In genomic region chr14:100069161-100069800, GRCh38 we compare ENCODE assay signal across 10 cellular contexts. TPM values are rescaled to one million over a fixed set of nuclear protein-coding genes. Genes with fewer than 3 reads are reported as not detected.
A peak's percentile ranks its signal among the peaks of the same experiment; 100 is the strongest.
DNase-seq lines count a peak whose midpoint lies in the region; ATAC-seq, FAIRE-seq and TF ChIP-seq lines count a peak whose summit lies in the region.
"Had no signal": no experiment of that assay in that cellular context is flagged by ENCODE, and none has a peak within 500 bp of the region (broad histone marks: within the 10 kb centered on the region; RNA-seq: fewer than 3 reads in every experiment).

No MANE protein-coding gene starts in this region.

- H3K4me1 Mint-ChIP-seq in T-cell, result peaks cover 68 to 74% (median 74%) of the 10 kb centered on the region in 3 donors

- H3K9me3 ChIP-seq in keratinocyte (ENCODE audit: control insufficient read depth, low read depth, low read length), result no peaks in the 10 kb centered on the region
- no peaks in the 10 kb centered on the region for H3K9me3 ChIP-seq in vagina

- peak overlapping the region; percentile 98 to 100 for H3K27ac Mint-ChIP-seq in T-cell

- H3K4me2 ChIP-seq in keratinocyte (ENCODE audit: control insufficient read depth, extremely low read depth, insufficient read depth, low read depth, low read length), result peak overlapping the region; percentile 2

- H3K4me3 Mint-ChIP-seq in T-cell, result peak overlapping the region; percentile 87 to 96 (median 90)

- FAIRE-seq in keratinocyte (lab: Jason Lieb, UNC), result no peak

- no peaks in the 10 kb centered on the region for H3K27me3 Mint-ChIP-seq in T-cell

- no peaks in the 10 kb centered on the region for H4K20me1 ChIP-seq in keratinocyte (ENCODE audit: control insufficient read depth, extremely low read depth, insufficient read depth, low read length)

- dilution Hi-C loops in keratinocyte (cut with MboI; ENCODE audit: extremely low pct_ligation_motif_present, low sequenced_read_pairs), result no loop called here

- DNase-seq in activated naive CD4-positive, alpha-beta T cell treated with Interleukin-2 at 50 U/mL for 16 hours, result peak; percentile 38
- no peak for DNase-seq in activated naive CD4-positive, alpha-beta T cell (lab: John Stamatoyannopoulos, UW)
- peak in 1 of 34 experiments; percentile 21 for DNase-seq in T-cell
- no peak for DNase-seq in keratinocyte (ENCODE audit: low read depth, low spot score)
- DNase-seq in vagina (ENCODE audit: extremely low spot score in 2 of 2), result no peak
- DNase-seq in occipital lobe (lab: John Stamatoyannopoulos, UW), result no peak
- no peak for DNase-seq in HuH-7 (ENCODE audit: low spot score)
- no peak for DNase-seq in NCI-H1694 treated with DMSO at 0.1 percent for 48 hours (lab: John Stamatoyannopoulos, UW)
- DNase-seq: cerebellar nuclear complex had no signal

- ATAC-seq in T-cell (replicated peaks in 1 of 4), result no peak

- no peak for TF ChIP-seq CTCF in keratinocyte (optimal IDR thresholded peaks at IDR 0.05 in 1 of 3, IDR thresholded peaks at IDR 0.05 in 1 of 3, conservative IDR thresholded peaks at IDR 0.05 in 1 of 3; ENCODE audit: extremely low read depth in 1 of 3, insufficient read depth in 2 of 3, low read length in 3 of 3)
- TF ChIP-seq CTCF in vagina (IDR thresholded peaks at IDR 0.05), result no peak

- H3K9ac ChIP-seq in keratinocyte (ENCODE audit: control insufficient read depth, extremely low read depth, insufficient read depth, low read length), result no peak overlapping the region

- H3K79me2 ChIP-seq in keratinocyte (ENCODE audit: control insufficient read depth, insufficient read depth, low read length), result no peaks in the 10 kb centered on the region

- H3K27ac ChIP-seq in keratinocyte (ENCODE audit: control insufficient read depth, insufficient read depth, low read length), result peak overlapping the region; percentile 79
- peak overlapping the region; percentile 39 for H3K27ac ChIP-seq in vagina
- H3K27ac ChIP-seq: SK-N-MC had no signal

- H3K9me3 Mint-ChIP-seq in T-cell, result no peaks in the 10 kb centered on the region

- no peak for TF ChIP-seq POLR2A in vagina (IDR thresholded peaks at IDR 0.05)

- H3K4me3 ChIP-seq in keratinocyte (ENCODE audit: control insufficient read depth in 2 of 3, extremely low read depth in 1 of 3, insufficient read depth in 2 of 3, low read depth in 1 of 3, low read length in 3 of 3) (no peak overlapping the region), vagina (no peak overlapping the region)
- H3K4me3 ChIP-seq: SK-N-MC had no signal

- POLR2A ChIA-PET in T-cell (lab: Charles Lee), result interaction anchor here (0.7 to 5.3 kb wide), 10 partner anchors 8 to 39 kb away, joined by 3 to 55 read pairs (median 7); no protein-coding TSS in a partner anchor

- CTCF ChIA-PET in T-cell (lab: Charles Lee), result interaction anchor here (0.5 to 9.8 kb wide), 10 partner anchors 8 to 1653 kb away, joined by 3 to 174 read pairs (median 6); no protein-coding TSS in a partner anchor

- H3K36me3 Mint-ChIP-seq in T-cell, result peaks cover 45% of the 10 kb centered on the region

- H3K4me1 ChIP-seq in keratinocyte (ENCODE audit: control insufficient read depth, extremely low read depth, insufficient read depth, low read length), result peaks cover 30% of the 10 kb centered on the region
- peaks cover 52% of the 10 kb centered on the region for H3K4me1 ChIP-seq in vagina

- H3K9me1 ChIP-seq in keratinocyte (ENCODE audit: control insufficient read depth, extremely low read depth, insufficient read depth, low read length), result no peaks in the 10 kb centered on the region

- intact Hi-C loops in vagina (cut with DNase I), result no loop called here

- H3K27me3 ChIP-seq in keratinocyte (ENCODE audit: control insufficient read depth, extremely low read depth, insufficient read depth, low read length) (no peaks in the 10 kb centered on the region), vagina (no peaks in the 10 kb centered on the region)

- no peaks in the 10 kb centered on the region for H3K36me3 ChIP-seq in keratinocyte (ENCODE audit: control insufficient read depth in 2 of 2, extremely low read depth in 1 of 2, insufficient read depth in 2 of 2, low read length in 2 of 2)
- no peaks in the 10 kb centered on the region for H3K36me3 ChIP-seq in vagina

- no peak overlapping the region for H2AFZ ChIP-seq in keratinocyte (ENCODE audit: control insufficient read depth, low read length)

RNA-seq across cellular contexts. Expression of gene EVL, which starts 4.1 kb away (rescaled TPM):
- 1,000 to 10,000 TPM; 1,049 to 1,157 (median 1,125) TPM for total RNA-seq in T-cell
- 12.0 to 16.2 TPM (median 13.2 TPM) in 3 replicates for polyA plus RNA-seq in keratinocyte
- 32.6 TPM for polyA plus RNA-seq in keratinocyte (2011; ENCODE audit: low read depth)
- 9.4 and 13.2 TPM in 2 replicates for polyA plus RNA-seq in keratinocyte (2011; cell fraction: cytosol; rRNA removed)
- 52.6 and 66.7 TPM in 2 replicates for polyA plus RNA-seq in keratinocyte (2011; cell fraction: nucleus; rRNA removed)
- 13.1 and 17.6 TPM in 2 replicates for polyA plus RNA-seq in keratinocyte (2012; ENCODE audit: low replicate concordance)
- polyA minus RNA-seq in keratinocyte, result 8.2 to 26.8 TPM (median 10.1 TPM) in 3 replicates
- 11.3 TPM for polyA minus RNA-seq in keratinocyte (2011; cell fraction: cytosol; rRNA and poly(A)+ RNA removed)
- polyA minus RNA-seq in keratinocyte (2011; cell fraction: nucleus; rRNA and poly(A)+ RNA removed), result 11.3 and 19.3 TPM in 2 replicates
- total RNA-seq in vagina, result 112 TPM
- total RNA-seq in occipital lobe, result 76.1 TPM
